In genomic region chr4:156773648-156774357, GRCh38 we compare ENCODE assay signal across 14 cellular contexts.
DNase-seq lines count a peak whose midpoint lies in the region; ATAC-seq and TF ChIP-seq lines count a peak whose summit lies in the region.
"Had no signal": no experiment of that assay in that cellular context is flagged by ENCODE, and none has a peak within 500 bp of the region (broad histone marks: within the 10 kb centered on the region; RNA-seq: fewer than 3 reads in every experiment).

No MANE protein-coding gene starts in this region.

- H3K4me3 ChIP-seq in A673 (ENCODE audit: low read depth, low read length, poor library complexity, severe bottlenecking) (no peak overlapping the region), IMR-90 (ENCODE audit: insufficient read depth, low read depth, low read length) (no peak overlapping the region), mesenchymal stem cell (ENCODE audit: insufficient read depth in 1 of 2, low read depth in 1 of 2, low read length in 2 of 2) (peak overlapping the region in 1 of 2 experiments; percentile 11), left lung (no peak overlapping the region)
- H3K4me3 ChIP-seq: sigmoid colon had no signal

- H3K4me1 ChIP-seq in A673 (ENCODE audit: insufficient read depth, low read length, poor library complexity, severe bottlenecking) (peaks cover 77% of the 10 kb centered on the region), IMR-90 (ENCODE audit: control insufficient read depth, insufficient read depth, low read length) (peaks cover 14% of the 10 kb centered on the region), mesenchymal stem cell (ENCODE audit: control insufficient read depth, insufficient read depth, low read depth, low read length) (peaks cover 4% of the 10 kb centered on the region), left lung (peaks cover 8 to 15% of the 10 kb centered on the region in 2 donors)

- H2AFZ ChIP-seq in IMR-90 (replicated peaks; ENCODE audit: low read length, poor library complexity) (peak overlapping the region; percentile 74), mesenchymal stem cell (ENCODE audit: low read depth, low read length) (no peak overlapping the region)

- TF ChIP-seq RAD21 in IMR-90 (IDR thresholded peaks at IDR 0.05; ENCODE audit: low read length) = no peak

- BruUV-seq in A673 (replicated peaks; lab: Mats Ljungman, UMichigan) (no TSS peak), IMR-90 (replicated peaks; lab: Mats Ljungman, UMichigan) (TSS peak; percentile 28)

- in situ Hi-C loops in IMR-90 (cut with MboI; ENCODE audit: low sequenced_read_pairs) = loop anchor here (10.0 to 25.0 kb wide), 2 partner anchors 191 to 812 kb away; partner anchors contain the start of gene CTSO

- H3K4me2 ChIP-seq in IMR-90 (ENCODE audit: low read depth, low read length) (peak overlapping the region; percentile 59; the same call in 1 of the 2 replicates), mesenchymal stem cell (ENCODE audit: low read length, poor library complexity, severe bottlenecking) (peak overlapping the region; percentile 47)
- H3K4me2 ChIP-seq: KMS-11 had no signal

- peak overlapping the region; percentile 43 to 89; a peak in 3 of 4 replicates for H4K8ac ChIP-seq in IMR-90 (ENCODE audit: low read depth in 2 of 2, low read length in 2 of 2)
- H4K8ac ChIP-seq in mesenchymal stem cell (ENCODE audit: low read length) = peak overlapping the region; percentile 81

- 67% methylated on average over 1 of the region's 4 CpGs; no CpG with 5 or more reads in 1 of the 2 experiments for WGBS in IMR-90 (ENCODE audit: extremely low coverage in 2 of 2, insufficient read length in 1 of 2), 2 experiments
- 72% methylated on average over 2 of the region's 4 CpGs for whole genome bisulfite sequencing in mesenchymal stem cell

- H3K23ac ChIP-seq in IMR-90 (ENCODE audit: low read depth, low read length) (peak overlapping the region; percentile 87), mesenchymal stem cell (ENCODE audit: low read length in 2 of 2) (no peak overlapping the region)

- POLR2A ChIA-PET in A673 (lab: Charles Lee; ENCODE audit: low non-redundant PET) (no interaction called here), IMR-90 (lab: Charles Lee; ENCODE audit: unreplicated experiment) (no interaction called here)

- H2AK9ac ChIP-seq in IMR-90 (replicated peaks; ENCODE audit: low read depth, low read length, poor library complexity) = peak overlapping the region; percentile 74

- H3K9ac ChIP-seq in IMR-90 (ENCODE audit: low read depth, low read length) (peak overlapping the region; percentile 60), mesenchymal stem cell (ENCODE audit: low read length) (peak overlapping the region; percentile 89)
- H3K9ac ChIP-seq: KMS-11 had no signal

- H3K36me3 ChIP-seq in A673 (ENCODE audit: insufficient read depth, low read length, poor library complexity, severe bottlenecking) = no peaks in the 10 kb centered on the region
- no peaks in the 10 kb centered on the region for H3K36me3 ChIP-seq in IMR-90 (ENCODE audit: control insufficient read depth, insufficient read depth, low read length)
- no peaks in the 10 kb centered on the region for H3K36me3 ChIP-seq in mesenchymal stem cell (ENCODE audit: control insufficient read depth in 1 of 2, insufficient read depth in 2 of 2, low read depth in 1 of 2, low read length in 2 of 2)
- H3K36me3 ChIP-seq in left lung = no peaks in the 10 kb centered on the region
- H3K36me3 ChIP-seq: sigmoid colon had no signal

- no peaks in the 10 kb centered on the region for H4K20me1 ChIP-seq in IMR-90 (ENCODE audit: insufficient read depth, low read length)

- H4K5ac ChIP-seq in IMR-90 (ENCODE audit: low read depth, low read length) = peak overlapping the region; percentile 89

- peaks cover 3% of the 10 kb centered on the region; the same call in 1 of the 2 replicates for H3K9me1 ChIP-seq in IMR-90 (ENCODE audit: insufficient read depth, low read length)

- TF ChIP-seq POLR2A in IMR-90 (IDR thresholded peaks at IDR 0.05; ENCODE audit: low read depth, low read length) = no peak

- H3K9me3 ChIP-seq in A673 (ENCODE audit: low read depth, low read length, poor library complexity, severe bottlenecking) = no peaks in the 10 kb centered on the region
- no peaks in the 10 kb centered on the region for H3K9me3 ChIP-seq in IMR-90 (ENCODE audit: control insufficient read depth, insufficient read depth, low read length)
- no peaks in the 10 kb centered on the region for H3K9me3 ChIP-seq in mesenchymal stem cell (ENCODE audit: control insufficient read depth, low read length)
- H3K9me3 ChIP-seq in left lung = no peaks in the 10 kb centered on the region
- H3K9me3 ChIP-seq: sigmoid colon had no signal

- peak overlapping the region; percentile 98 for H2BK5ac ChIP-seq in IMR-90 (ENCODE audit: low read depth, low read length, poor library complexity, severe bottlenecking)
- H2BK5ac ChIP-seq in mesenchymal stem cell (ENCODE audit: low read depth, low read length, poor library complexity, severe bottlenecking) = peak overlapping the region; percentile 95

- H2BK15ac ChIP-seq in IMR-90 (ENCODE audit: low read depth, low read length) (peak overlapping the region; percentile 73; the same call in 2 of the 3 replicates), mesenchymal stem cell (ENCODE audit: low read depth, poor library complexity, severe bottlenecking) (no peak overlapping the region)

- CTCF ChIA-PET in A673 (lab: Charles Lee) = no interaction called here
- CTCF ChIA-PET in IMR-90 (lab: Yijun Ruan, JAX) = no interaction called here

- peak overlapping the region; percentile 88 for H2BK20ac ChIP-seq in IMR-90 (ENCODE audit: low read depth, low read length)

- H2BK120ac ChIP-seq in IMR-90 (ENCODE audit: low read depth, low read length) = peak overlapping the region; percentile 98
- peak overlapping the region; percentile 69 for H2BK120ac ChIP-seq in mesenchymal stem cell (ENCODE audit: low read depth, low read length)

- peaks cover 5 to 23% of the 10 kb centered on the region in 2 experiments; a peak in 3 of 4 replicates for H3K79me1 ChIP-seq in IMR-90 (ENCODE audit: low read depth in 1 of 2, low read length in 2 of 2)
- H3K79me1 ChIP-seq in mesenchymal stem cell (replicated peaks; ENCODE audit: low read length, poor library complexity, severe bottlenecking) = peaks cover 3% of the 10 kb centered on the region

- H4K91ac ChIP-seq in IMR-90 (ENCODE audit: insufficient read depth, low read depth, low read length) (peak overlapping the region; percentile 88), mesenchymal stem cell (ENCODE audit: low read length) (no peak overlapping the region)

- intact Hi-C loops in A673 (cut with micrococcal nuclease; ENCODE audit: unreplicated experiment) = loop anchor here (5.0 to 10.0 kb wide), 2 partner anchors 193 to 271 kb away; no protein-coding TSS in a partner anchor
- intact Hi-C loops in IMR-90 (cut with micrococcal nuclease) = loop anchor here (5.0 to 10.0 kb wide), 3 partner anchors 297 to 609 kb away; no protein-coding TSS in a partner anchor
- intact Hi-C loops in left lung (cut with DNase I) = no loop called here

- H3K14ac ChIP-seq in IMR-90 (replicated peaks; ENCODE audit: low read depth, low read length) (peak overlapping the region; percentile 94), mesenchymal stem cell (ENCODE audit: low read length in 2 of 2) (no peak overlapping the region)

- H2BK12ac ChIP-seq in mesenchymal stem cell (ENCODE audit: low read length in 2 of 2) = peak overlapping the region; percentile 29 to 90

- dilution Hi-C loops in IMR-90 (cut with HindIII; ENCODE audit: low sequenced_read_pairs, unreplicated experiment) = no loop called here

- H3K56ac ChIP-seq in IMR-90 (ENCODE audit: extremely low read depth, insufficient read depth, low read length) = peak overlapping the region; percentile 59

- H2AK5ac ChIP-seq in IMR-90 (ENCODE audit: low read depth, low read length) (peak overlapping the region; percentile 65; the same call in 1 of the 2 replicates), mesenchymal stem cell (ENCODE audit: low read length, severe bottlenecking) (peak overlapping the region; percentile 93)

- DNase-seq in A673 (ENCODE audit: low spot score) (no peak), IMR-90 (peak; percentile 56), astrocyte of the hippocampus (ENCODE audit: low read depth, low spot score) (peak; percentile 32), mesenchymal stem cell (no peak), left lung (no peak), islet precursor cell (no peak), NCI-H187 treated with DMSO at 0.1 percent for 48 hours (lab: John Stamatoyannopoulos, UW) (no peak)
- DNase-seq in stimulated activated naive CD4-positive, alpha-beta T cell treated with Interleukin-2 at 50 U/mL for 16 hours (lab: John Stamatoyannopoulos, UW) = no peak
- DNase-seq: activated CD4-positive, alpha-beta T cell treated with anti-CD3 and anti-CD28 coated beads, Interleukin-2, amount 50 U/mL, for 4 hours; left ventricle myocardium superior; NCI-H146; NCI-H524; sigmoid colon had no signal

- ATAC-seq in IMR-90 (ENCODE audit: low read depth) = peak; percentile 41
- ATAC-seq in left lung = no peak

- H3K27me3 ChIP-seq in A673 (replicated peaks; ENCODE audit: insufficient read depth, low read depth, low read length, poor library complexity) (no peaks in the 10 kb centered on the region), IMR-90 (ENCODE audit: control insufficient read depth, insufficient read depth, low read length) (no peaks in the 10 kb centered on the region), mesenchymal stem cell (ENCODE audit: control insufficient read depth in 1 of 2, insufficient read depth in 1 of 2, low read length in 2 of 2) (no peaks in the 10 kb centered on the region), left lung (no peaks in the 10 kb centered on the region)
- H3K27me3 ChIP-seq: sigmoid colon had no signal

- TF ChIP-seq CTCF in A673 (conservative IDR thresholded peaks at IDR 0.05; ENCODE audit: low read depth, low read length) = no peak
- no peak for TF ChIP-seq CTCF in IMR-90 (conservative IDR thresholded peaks at IDR 0.05; ENCODE audit: low read depth, low read length)
- TF ChIP-seq CTCF in left lung (IDR thresholded peaks at IDR 0.05) = no peak

- H3K18ac ChIP-seq in IMR-90 (ENCODE audit: low read depth, low read length) (peak overlapping the region; percentile 81; the same call in 1 of the 2 replicates), mesenchymal stem cell (ENCODE audit: low read depth in 1 of 2, low read length in 2 of 2) (peak overlapping the region; percentile 62 to 93)

- H3K4ac ChIP-seq in IMR-90 (ENCODE audit: low read depth, low read length) = peak overlapping the region; percentile 94
- H3K4ac ChIP-seq in mesenchymal stem cell (ENCODE audit: low read depth in 1 of 2, low read length in 2 of 2) = peak overlapping the region; percentile 20 to 97

- H3K27ac ChIP-seq in A673 (ENCODE audit: low read depth, low read length, poor library complexity, severe bottlenecking) = peak overlapping the region; percentile 11
- peak overlapping the region; percentile 74 for H3K27ac ChIP-seq in IMR-90 (ENCODE audit: insufficient read depth, low read length)
- H3K27ac ChIP-seq in mesenchymal stem cell (ENCODE audit: low read length, poor library complexity, severe bottlenecking) = peak overlapping the region; percentile 100
- H3K27ac ChIP-seq in left lung = no peak overlapping the region
- H3K27ac ChIP-seq: KMS-11 had no signal

TF ChIP-seq in IMR-90, 13 proteins besides CTCF, POLR2A, EP300 and RAD21 (continues in another document):
- no peak for TF ChIP-seq MAFK (IDR thresholded peaks at IDR 0.05; ENCODE audit: low read depth, low read length)

Comparison
In these comparisons a context has a peak if more than half of its experiments do, and no peak if none do; other contexts are left out.
1. DNase-seq: peak in IMR-90 (single experiment) and astrocyte of the hippocampus (single experiment); none in A673 (single experiment), mesenchymal stem cell (single experiment), left lung (0 of 2), islet precursor cell (single experiment), stimulated activated naive CD4-positive, alpha-beta T cell treated with Interleukin-2 at 50 U/mL for 16 hours (single experiment) and NCI-H187 treated with DMSO at 0.1 percent for 48 hours (single experiment).
2. H3K27ac ChIP-seq: peak in A673 (single experiment), IMR-90 (single experiment) and mesenchymal stem cell (single experiment); none in left lung (0 of 2).
3. intact Hi-C loops: an anchor here in A673 (5.0 to 10.0 kb wide) and IMR-90 (5.0 to 10.0 kb wide); none called in left lung.